Comparison of ENCODE assay signal across 28 cellular contexts in the genomic region with DNA sequence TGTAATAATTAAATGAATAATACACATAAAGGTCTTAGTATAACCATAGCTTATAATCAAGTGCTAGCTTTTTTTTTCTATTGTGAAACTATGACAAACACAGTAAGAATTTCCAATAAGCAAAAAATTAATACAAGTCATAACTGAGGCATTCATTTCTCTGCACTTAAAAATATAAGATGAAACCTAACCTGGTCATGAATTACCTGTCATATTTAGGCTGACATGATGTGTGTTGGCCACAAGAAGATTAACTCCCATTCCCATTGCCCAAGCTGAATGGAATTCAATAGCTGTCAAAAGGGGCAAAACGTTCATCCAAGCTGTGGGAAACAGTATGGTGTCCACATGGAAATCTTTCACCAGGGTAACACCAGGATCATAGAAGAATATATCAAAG. TPM values are rescaled to one million over a fixed set of nuclear protein-coding genes. Genes with fewer than 3 reads are reported as not detected.
"Had no signal": no experiment of that assay in that cellular context is flagged by ENCODE, and none has a peak within 500 bp of the region (broad histone marks: within the 10 kb centered on the region; RNA-seq: fewer than 3 reads in every experiment).

No MANE protein-coding gene starts in this region.

- H3K27ac ChIP-seq: body of pancreas, coronary artery, dorsolateral prefrontal cortex, left ventricle myocardium inferior, prostate gland, upper lobe of right lung, WERI-Rb-1 had no signal

- H3K4me1 ChIP-seq: left ventricle myocardium inferior, prostate gland, upper lobe of right lung had no signal

- H3K4me3 ChIP-seq: body of pancreas, coronary artery, dorsolateral prefrontal cortex, heart left ventricle, left ventricle myocardium inferior, lung, pancreas, prostate gland, skin epidermis, upper lobe of right lung had no signal

- H3K9me3 ChIP-seq: body of pancreas, heart left ventricle, left ventricle myocardium inferior, pancreas, prostate gland, upper lobe of right lung had no signal

- ATAC-seq: activated T-cell treated with anti-CD3 and anti-CD28 coated beads, Interleukin-2, amount 50 U/mL, for 72 hours; body of pancreas; heart left ventricle; pancreas; sciatic nerve; upper lobe of right lung had no signal

- DNase-seq: activated CD4-positive, alpha-beta T cell treated with anti-CD3 and anti-CD28 coated beads for 1 hour; activated naive CD4-positive, alpha-beta T cell treated with Interleukin-2 at 50 U/mL for 16 hours; activated T-cell treated with anti-CD3 and anti-CD28 coated beads for 4 hours; activated T-cell treated with anti-CD3 and anti-CD28 coated beads, Interleukin-2, amount 50 U/mL, for 72 hours; anterior cingulate cortex; body of pancreas; dorsolateral prefrontal cortex; effector memory CD4-positive, alpha-beta T cell; heart left ventricle; left ventricle myocardium inferior; nucleus accumbens; pancreas; retina; stimulated activated CD4-positive, alpha-beta T cell treated with anti-CD3 and anti-CD28 coated beads, Interleukin-12 subunit alpha, Interleukin-12 subunit beta, amount 100 ng/mL, for 4 hours; stimulated activated CD4-positive, alpha-beta T cell treated with anti-CD3 and anti-CD28 coated beads, Interleukin-4, amount 100 ng/mL, for 1 hour; stimulated activated naive CD8-positive, alpha-beta T cell treated with anti-CD3 and anti-CD28 coated beads, Interleukin-15, amount 100 ng/mL, for 72 hours; substantia nigra; SW 1271; T1000; upper lobe of right lung; WERI-Rb-1 had no signal

- H3K36me3 ChIP-seq: heart left ventricle, left ventricle myocardium inferior, pancreas, prostate gland, upper lobe of right lung, WERI-Rb-1 had no signal

- H3K27me3 ChIP-seq: body of pancreas, heart left ventricle, pancreas, upper lobe of right lung had no signal

- FAIRE-seq: pancreas had no signal

RNA-seq across cellular contexts. Expression of a gene that starts 5.4 kb away (rescaled TPM):
- polyA plus RNA-seq: neural cell had no signal

RNA-seq across cellular contexts. Expression of a gene that starts 38.4 kb away (rescaled TPM):
- polyA plus RNA-seq: fibroblast of lung, neural cell had no signal
